ENCODE assay signal across 13 cellular contexts in genomic region chr4:75954811-75955210, GRCh38. TPM values are rescaled to one million over a fixed set of nuclear protein-coding genes. Genes with fewer than 3 reads are reported as not detected.
"Had no signal": no experiment of that assay in that cellular context is flagged by ENCODE, and none has a peak within 500 bp of the region (broad histone marks: within the 10 kb centered on the region; RNA-seq: fewer than 3 reads in every experiment).

No MANE protein-coding gene starts in this region.

RNA-seq across cellular contexts. Expression of gene CXCL9, which starts 52.5 kb away (rescaled TPM):
- total RNA-seq: bronchial epithelial cell, cardiac muscle cell, chondrocyte, T-cell, T-helper 17 cell had no signal
- polyA plus RNA-seq: cardiac muscle cell had no signal

RNA-seq across cellular contexts. Expression of gene PPEF2, which starts 52.6 kb away (rescaled TPM):
- total RNA-seq: activated CD8-positive, alpha-beta memory T cell treated with anti-CD3 and anti-CD28 coated beads for 36 hours; activated T-cell treated with anti-CD3 and anti-CD28 coated beads, Interleukin-2, amount 50 U/mL, for 4 hours; activated T-cell treated with anti-CD3 and anti-CD28 coated beads, Interleukin-2, amount 50 U/mL, for 72 hours; activated T-helper 1 cell treated with anti-CD3 and anti-CD28 coated beads, Interleukin-12 subunit alpha, Interleukin-12 subunit beta, Interleukin-2, Interleukin-4 antibody, amounts not matched to agents 30 ng/mL and 10 ng/mL and 1 ng/mL, durations not matched to agents 14 hours and 24 hours and 36 hours; ascending aorta; bronchial epithelial cell; cardiac muscle cell; chondrocyte; T-helper 1 cell treated with Interleukin-12 subunit alpha and Interleukin-12 subunit beta and Interleukin-4 antibody, amounts not matched to agents 30 ng/mL and 1 ng/mL, for 36 hours; WTC11 had no signal
- polyA plus RNA-seq: adipose tissue, cardiac muscle cell had no signal
